1 cellular context compared by ENCODE assay signal in genomic region chr1:55428944-55429931, GRCh38.
A peak's percentile ranks its signal among the peaks of the same experiment; 100 is the strongest.
TF ChIP-seq lines count a peak whose summit lies in the region.

No MANE protein-coding gene starts in this region.

TF ChIP-seq in HepG2, 621 proteins besides CTCF, POLR2A, EP300 and RAD21 (continued from another document and continues in another):
- TF ChIP-seq LRRFIP1 (CRISPR knock-in tag; conservative IDR thresholded peaks at IDR 0.05), result no peak
- no peak for TF ChIP-seq ZZZ3 (CRISPR knock-in tag; IDR thresholded peaks at IDR 0.05; ENCODE audit: borderline replicate concordance)
- TF ChIP-seq ESRRA (CRISPR knock-in tag; IDR thresholded peaks at IDR 0.05; ENCODE audit: low read depth), result peak; percentile 60; the same call in 1 of the 2 replicates
- no peak for TF ChIP-seq E2F2 (CRISPR knock-in tag; IDR thresholded peaks at IDR 0.05; ENCODE audit: borderline replicate concordance)
- no peak for TF ChIP-seq PHF5A (CRISPR knock-in tag; IDR thresholded peaks at IDR 0.05; ENCODE audit: low read depth, unreplicated experiment)
- no peak; the same call in 1 of the 2 replicates for TF ChIP-seq ZNF136 (CRISPR knock-in tag; IDR thresholded peaks at IDR 0.05; ENCODE audit: low read depth)
- TF ChIP-seq ARNTL (CRISPR knock-in tag; IDR thresholded peaks at IDR 0.05), result peak; percentile 33; the same call in 1 of the 2 replicates
- TF ChIP-seq NCOA5 (CRISPR knock-in tag; IDR thresholded peaks at IDR 0.05), result no peak
- TF ChIP-seq ZUFSP (CRISPR knock-in tag; IDR thresholded peaks at IDR 0.05; ENCODE audit: borderline replicate concordance), result no peak
- no peak for TF ChIP-seq ZNF296 (CRISPR knock-in tag; conservative IDR thresholded peaks at IDR 0.05)
- no peak for TF ChIP-seq RFX1 (IDR thresholded peaks at IDR 0.05)
- TF ChIP-seq CCDC6 (CRISPR knock-in tag; IDR thresholded peaks at IDR 0.05), result peak; percentile 42; the same call in 1 of the 2 replicates
- no peak for TF ChIP-seq SP4 (CRISPR knock-in tag; IDR thresholded peaks at IDR 0.05)
- no peak for TF ChIP-seq PAWR (CRISPR knock-in tag; IDR thresholded peaks at IDR 0.05; ENCODE audit: borderline replicate concordance)
- TF ChIP-seq GATAD1 (CRISPR knock-in tag; IDR thresholded peaks at IDR 0.05), result peak; percentile 72
- no peak for TF ChIP-seq MTA3 (CRISPR knock-in tag; IDR thresholded peaks at IDR 0.05)
- peak; percentile 92 for TF ChIP-seq TBX3 (IDR thresholded peaks at IDR 0.05; ENCODE audit: borderline replicate concordance)
- no peak for TF ChIP-seq ZSCAN30 (CRISPR knock-in tag; IDR thresholded peaks at IDR 0.05)
- TF ChIP-seq IRF1 (CRISPR knock-in tag; IDR thresholded peaks at IDR 0.05; ENCODE audit: low read depth), result no peak
- TF ChIP-seq KDM3A (CRISPR knock-in tag; IDR thresholded peaks at IDR 0.05; ENCODE audit: low read depth), result peak; percentile 88
- no peak for TF ChIP-seq GPN1 (CRISPR knock-in tag; IDR thresholded peaks at IDR 0.05; ENCODE audit: borderline replicate concordance)
- no peak for TF ChIP-seq SNAI1 (CRISPR knock-in tag; IDR thresholded peaks at IDR 0.05; ENCODE audit: borderline replicate concordance)
- no peak; the same call in 1 of the 2 replicates for TF ChIP-seq SNAPC2 (CRISPR knock-in tag; IDR thresholded peaks at IDR 0.05)
- no peak for TF ChIP-seq ZFP62 (CRISPR knock-in tag; IDR thresholded peaks at IDR 0.05)
- no peak for TF ChIP-seq ZNF790 (CRISPR knock-in tag; IDR thresholded peaks at IDR 0.05; ENCODE audit: borderline replicate concordance)
- no peak for TF ChIP-seq ZBTB2 (CRISPR knock-in tag; IDR thresholded peaks at IDR 0.05; ENCODE audit: low read depth)
- TF ChIP-seq TFDP1 (CRISPR knock-in tag; IDR thresholded peaks at IDR 0.05; ENCODE audit: borderline replicate concordance), result peak; percentile 17; the same call in 1 of the 2 replicates
- TF ChIP-seq CCAR2 (optimal IDR thresholded peaks at IDR 0.05; ENCODE audit: low read depth, low read length), result no peak
- TF ChIP-seq PHB2 (IDR thresholded peaks at IDR 0.05; ENCODE audit: partially characterized antibody), result no peak
- TF ChIP-seq ZNF674 (CRISPR knock-in tag; IDR thresholded peaks at IDR 0.05; ENCODE audit: low read depth), result no peak
- TF ChIP-seq HOXA3 (CRISPR knock-in tag; IDR thresholded peaks at IDR 0.05), result peak; percentile 77
- no peak for TF ChIP-seq ZFP36 (IDR thresholded peaks at IDR 0.05; ENCODE audit: borderline replicate concordance, low read depth, low read length, partially characterized antibody)
- TF ChIP-seq CBX5 (CRISPR knock-in tag; IDR thresholded peaks at IDR 0.05; ENCODE audit: borderline replicate concordance), result peak; percentile 98; the same call in 1 of the 2 replicates
- no peak; the same call in 1 of the 2 replicates for TF ChIP-seq JDP2 (CRISPR knock-in tag; IDR thresholded peaks at IDR 0.05; ENCODE audit: borderline replicate concordance)
- peak; percentile 97 for TF ChIP-seq ZNF24 (IDR thresholded peaks at IDR 0.05)
- TF ChIP-seq MEIS1 (CRISPR knock-in tag; IDR thresholded peaks at IDR 0.05; ENCODE audit: borderline replicate concordance), result no peak
- peak; percentile 66 for TF ChIP-seq XRCC5 (optimal IDR thresholded peaks at IDR 0.05; ENCODE audit: low read length)
- TF ChIP-seq REXO4 (CRISPR knock-in tag; IDR thresholded peaks at IDR 0.05; ENCODE audit: borderline replicate concordance), result no peak
- TF ChIP-seq SMC3 (IDR thresholded peaks at IDR 0.05; ENCODE audit: low read length), result peak; percentile 47; the same call in 1 of the 2 replicates
- no peak; the same call in 1 of the 2 replicates for TF ChIP-seq PPARG (CRISPR knock-in tag; conservative IDR thresholded peaks at IDR 0.05)
- TF ChIP-seq KLF16 (CRISPR knock-in tag; IDR thresholded peaks at IDR 0.05), result peak in 1 of 2 experiments; percentile 90; a peak in 2 of 4 replicates
- TF ChIP-seq ARID2 (CRISPR knock-in tag; IDR thresholded peaks at IDR 0.05; ENCODE audit: borderline replicate concordance), result peak; percentile 77; the same call in 1 of the 2 replicates
- TF ChIP-seq ZNF382 (CRISPR knock-in tag; IDR thresholded peaks at IDR 0.05; ENCODE audit: borderline replicate concordance), result no peak
- peak; percentile 96 for TF ChIP-seq ISL2 (CRISPR knock-in tag; IDR thresholded peaks at IDR 0.05)
- 0 out of 2 replicates have a peak, but pooled peaks have one; percentile 83 for TF ChIP-seq ZNF580 (CRISPR knock-in tag; IDR thresholded peaks at IDR 0.05; ENCODE audit: borderline replicate concordance, low read depth)
- TF ChIP-seq ZNF510 (CRISPR knock-in tag; IDR thresholded peaks at IDR 0.05; ENCODE audit: low read depth), result no peak
- peak; percentile 83; the same call in 1 of the 2 replicates for TF ChIP-seq PATZ1 (CRISPR knock-in tag; IDR thresholded peaks at IDR 0.05)
- TF ChIP-seq ZBTB7A (CRISPR knock-in tag; IDR thresholded peaks at IDR 0.05), result no peak; the same call in 1 of the 2 replicates
- 0 out of 2 replicates have a peak, but pooled peaks have one; percentile 39 for TF ChIP-seq ELF4 (CRISPR knock-in tag; IDR thresholded peaks at IDR 0.05; ENCODE audit: borderline replicate concordance)
- TF ChIP-seq HOXA7 (CRISPR knock-in tag; IDR thresholded peaks at IDR 0.05), result no peak
- no peak for TF ChIP-seq ZNF558 (CRISPR knock-in tag; IDR thresholded peaks at IDR 0.05; ENCODE audit: borderline replicate concordance)
- TF ChIP-seq ZBTB43 (CRISPR knock-in tag; conservative IDR thresholded peaks at IDR 0.05), result peak; percentile 79
- peak; percentile 58; the same call in 1 of the 2 replicates for TF ChIP-seq ZBTB4 (CRISPR knock-in tag; IDR thresholded peaks at IDR 0.05; ENCODE audit: borderline replicate concordance)
- TF ChIP-seq SP2 (CRISPR knock-in tag; IDR thresholded peaks at IDR 0.05), result no peak
- TF ChIP-seq GLI4 (CRISPR knock-in tag; IDR thresholded peaks at IDR 0.05; ENCODE audit: borderline replicate concordance), result no peak
- peak; percentile 92 for TF ChIP-seq KDM6A (CRISPR knock-in tag; IDR thresholded peaks at IDR 0.05; ENCODE audit: low read depth)
